In genomic region chr20:17795003-17795402, GRCh38 we compare ENCODE assay signal across 31 cellular contexts.
DNase-seq lines count a peak whose midpoint lies in the region; ATAC-seq and TF ChIP-seq lines count a peak whose summit lies in the region.
"Had no signal": no experiment of that assay in that cellular context is flagged by ENCODE, and none has a peak within 500 bp of the region (broad histone marks: within the 10 kb centered on the region; RNA-seq: fewer than 3 reads in every experiment).

No MANE protein-coding gene starts in this region.

- DNase-seq in cardiac septum (ENCODE audit: low spot score) (peak; percentile 0), right cardiac atrium (no peak), psoas muscle (no peak), tibial artery (no peak), NK-92 (lab: John Stamatoyannopoulos, UW; ENCODE audit: unreplicated experiment) (no peak)
- DNase-seq: 8988T; activated CD4-positive, alpha-beta T cell treated with anti-CD3 and anti-CD28 coated beads for 4 hours; activated CD8-positive, alpha-beta memory T cell treated with anti-CD3 and anti-CD28 coated beads for 24 hours; activated T-cell treated with anti-CD3 and anti-CD28 coated beads for 4 hours; colonic mucosa; DND-41; effector CD8-positive, alpha-beta T cell; glutamatergic neuron; HCEC 1CT; islet precursor cell; natural killer cell; NCI-H1092; NCI-H1694; NCI-H748 treated with DMSO at 0.1 percent for 48 hours; SJCRH30; spleen; stimulated activated CD8-positive, alpha-beta memory T cell treated with anti-CD3 and anti-CD28 coated beads, Interleukin-4, amount 100 ng/mL, for 48 hours; SW 1271; T-helper 9 cell; upper lobe of right lung had no signal

- intact Hi-C loops in cardiac septum (cut with DNase I) (no loop called here), right cardiac atrium (cut with DNase I) (no loop called here), psoas muscle (cut with DNase I) (no loop called here), tibial artery (cut with DNase I; ENCODE audit: low total_unique reads) (loop anchor here (10.0 kb wide), 3 partner anchors 50 to 110 kb away; partner anchors contain the start of gene RRBP1)

- ATAC-seq in right cardiac atrium (no peak), gastroesophageal sphincter (no peak), psoas muscle (no peak), HG03045 (IDR thresholded peaks at IDR 0.05; ENCODE audit: unreplicated experiment) (no peak), HG03565 (IDR thresholded peaks at IDR 0.05; ENCODE audit: unreplicated experiment) (no peak)

- H3K27me3 ChIP-seq in right cardiac atrium (ENCODE audit: control insufficient read depth, insufficient read depth) (no peaks in the 10 kb centered on the region), gastroesophageal sphincter (no peaks in the 10 kb centered on the region), psoas muscle (ENCODE audit: insufficient read depth in 3 of 3, low read length in 2 of 3) (no peaks in the 10 kb centered on the region), tibial artery (no peaks in the 10 kb centered on the region)
- H3K27me3 ChIP-seq: cardiac muscle cell, colonic mucosa, spleen, upper lobe of right lung had no signal

- no peak for TF ChIP-seq POLR2A in gastroesophageal sphincter (IDR thresholded peaks at IDR 0.05)

- H3K36me3 ChIP-seq in gastroesophageal sphincter (no peaks in the 10 kb centered on the region), psoas muscle (ENCODE audit: insufficient read depth in 1 of 2, low read depth in 1 of 2) (no peaks in the 10 kb centered on the region), tibial artery (no peaks in the 10 kb centered on the region)
- H3K36me3 ChIP-seq: cardiac muscle cell, colonic mucosa, SJCRH30, spleen, upper lobe of right lung had no signal

- TF ChIP-seq CTCF in gastroesophageal sphincter (IDR thresholded peaks at IDR 0.05) (no peak), psoas muscle (IDR thresholded peaks at IDR 0.05) (no peak), tibial artery (IDR thresholded peaks at IDR 0.05) (no peak)

- no peak overlapping the region for H3K4me3 ChIP-seq in right cardiac atrium (ENCODE audit: low read length)
- no peak overlapping the region for H3K4me3 ChIP-seq in gastroesophageal sphincter
- H3K4me3 ChIP-seq in psoas muscle: no peak overlapping the region
- no peak overlapping the region for H3K4me3 ChIP-seq in tibial artery
- H3K4me3 ChIP-seq: cardiac muscle cell, colonic mucosa, SJCRH30, spleen, upper lobe of right lung had no signal

- no peaks in the 10 kb centered on the region for H3K4me1 ChIP-seq in right cardiac atrium (ENCODE audit: control insufficient read depth, insufficient read depth, low read length)
- H3K4me1 ChIP-seq in gastroesophageal sphincter: peaks cover 3 to 37% (median 3%) of the 10 kb centered on the region in 3 donors
- H3K4me1 ChIP-seq in psoas muscle: peaks cover 7% of the 10 kb centered on the region
- H3K4me1 ChIP-seq in tibial artery: peaks cover 0 to 30% (median 26%) of the 10 kb centered on the region in 4 donors
- H3K4me1 ChIP-seq: colonic mucosa, SJCRH30 had no signal

- H3K27ac ChIP-seq in right cardiac atrium (ENCODE audit: low read length) (no peak overlapping the region), gastroesophageal sphincter (peak overlapping the region in 3 of 4 donors; percentile 34 to 75 (median 62)), psoas muscle (peak overlapping the region; percentile 73), tibial artery (peak overlapping the region; percentile 68 to 71)
- H3K27ac ChIP-seq: cardiac muscle cell, colonic mucosa, epithelial cell of prostate, SJCRH30, spleen, VCaP had no signal

- no peak for TF ChIP-seq EP300 in gastroesophageal sphincter (IDR thresholded peaks at IDR 0.05)

- H3K9me3 ChIP-seq in right cardiac atrium (ENCODE audit: control insufficient read depth, low read length) (no peaks in the 10 kb centered on the region), gastroesophageal sphincter (no peaks in the 10 kb centered on the region), psoas muscle (no peaks in the 10 kb centered on the region), tibial artery (no peaks in the 10 kb centered on the region)
- H3K9me3 ChIP-seq: colonic mucosa, SJCRH30, upper lobe of right lung had no signal
